ENCODE assay signal across 9 cellular contexts in genomic region chr5:74257645-74258328, GRCh38.
DNase-seq lines count a peak whose midpoint lies in the region; ATAC-seq and TF ChIP-seq lines count a peak whose summit lies in the region.
"Had no signal": no experiment of that assay in that cellular context is flagged by ENCODE, and none has a peak within 500 bp of the region (broad histone marks: within the 10 kb centered on the region; RNA-seq: fewer than 3 reads in every experiment).

No MANE protein-coding gene starts in this region.

- peak; percentile 59 for ATAC-seq in GM18505 (IDR thresholded peaks at IDR 0.05; ENCODE audit: unreplicated experiment)
- no peak for ATAC-seq in activated T-cell treated with anti-CD3 and anti-CD28 coated beads, Interleukin-2, amount 50 U/mL, for 72 hours (replicated peaks in 1 of 2)
- no peak for ATAC-seq in activated CD4-positive, alpha-beta T cell treated with anti-CD3 and anti-CD28 coated beads for 36 hours

- H3K9me3 ChIP-seq in duodenal mucosa (ENCODE audit: control insufficient read depth in 1 of 2, low read length in 2 of 2): no peaks in the 10 kb centered on the region
- no peaks in the 10 kb centered on the region for H3K9me3 ChIP-seq in CD8-positive, alpha-beta memory T cell (ENCODE audit: low read length)

- no peak for TF ChIP-seq CTCF in neural crest cell (conservative IDR thresholded peaks at IDR 0.05)

- no peaks in the 10 kb centered on the region for H3K36me3 Mint-ChIP-seq in neural crest cell (ENCODE audit: low read depth)
- no peaks in the 10 kb centered on the region for H3K36me3 Mint-ChIP-seq in activated T-cell treated with anti-CD3 and anti-CD28 coated beads, Interleukin-2, amount 50 U/mL, for 72 hours (ENCODE audit: insufficient read depth in 2 of 2)
- H3K36me3 Mint-ChIP-seq in CD8-positive, alpha-beta memory T cell: no peaks in the 10 kb centered on the region
- H3K36me3 Mint-ChIP-seq in activated CD4-positive, alpha-beta T cell treated with anti-CD3 and anti-CD28 coated beads for 36 hours (ENCODE audit: low read depth): no peaks in the 10 kb centered on the region

- H3K27me3 Mint-ChIP-seq in neural crest cell (ENCODE audit: low read depth): no peaks in the 10 kb centered on the region
- peaks cover 52% of the 10 kb centered on the region for H3K27me3 Mint-ChIP-seq in activated T-cell treated with anti-CD3 and anti-CD28 coated beads, Interleukin-2, amount 50 U/mL, for 72 hours (ENCODE audit: low read depth)
- peaks cover 6 to 7% of the 10 kb centered on the region in 2 donors for H3K27me3 Mint-ChIP-seq in CD8-positive, alpha-beta memory T cell
- peaks cover 8% of the 10 kb centered on the region for H3K27me3 Mint-ChIP-seq in activated CD4-positive, alpha-beta T cell treated with anti-CD3 and anti-CD28 coated beads for 36 hours

- peak; percentile 27 to 37 for DNase-seq in Kasumi-1 (lab: John Stamatoyannopoulos, UW)
- no peak for DNase-seq in neural crest cell (ENCODE audit: low read depth, low spot score)
- no peak for DNase-seq in activated T-cell treated with anti-CD3 and anti-CD28 coated beads, Interleukin-2, amount 50 U/mL, for 72 hours
- no peak for DNase-seq in CD8-positive, alpha-beta memory T cell
- DNase-seq in activated CD4-positive, alpha-beta T cell treated with anti-CD3 and anti-CD28 coated beads for 36 hours: no peak
- no peak for DNase-seq in activated gamma-delta T cell (lab: John Stamatoyannopoulos, UW)
- DNase-seq: SHP77 had no signal

- intact Hi-C loops in activated CD4-positive, alpha-beta T cell treated with anti-CD3 and anti-CD28 coated beads for 36 hours (cut with DNase I, micrococcal nuclease): no loop called here

- H3K9ac ChIP-seq in duodenal mucosa (ENCODE audit: low read depth in 1 of 2, low read length in 2 of 2): peak overlapping the region in 1 of 2 donors; percentile 13

- TF ChIP-seq POLR2A in GM18505 (IDR thresholded peaks at IDR 0.05; ENCODE audit: borderline replicate concordance, extremely low read depth, insufficient read depth, insufficient read length): no peak

- H3K4me1 Mint-ChIP-seq in neural crest cell: peaks cover 41% of the 10 kb centered on the region
- H3K4me1 Mint-ChIP-seq in activated T-cell treated with anti-CD3 and anti-CD28 coated beads, Interleukin-2, amount 50 U/mL, for 72 hours (ENCODE audit: low read depth): no peaks in the 10 kb centered on the region
- H3K4me1 Mint-ChIP-seq in CD8-positive, alpha-beta memory T cell: no peaks in the 10 kb centered on the region
- no peaks in the 10 kb centered on the region for H3K4me1 Mint-ChIP-seq in activated CD4-positive, alpha-beta T cell treated with anti-CD3 and anti-CD28 coated beads for 36 hours

- peak overlapping the region; percentile 22 for H3K27ac Mint-ChIP-seq in neural crest cell (ENCODE audit: unreplicated experiment)
- no peak overlapping the region for H3K27ac Mint-ChIP-seq in activated T-cell treated with anti-CD3 and anti-CD28 coated beads, Interleukin-2, amount 50 U/mL, for 72 hours
- no peak overlapping the region for H3K27ac Mint-ChIP-seq in CD8-positive, alpha-beta memory T cell
- no peak overlapping the region for H3K27ac Mint-ChIP-seq in activated CD4-positive, alpha-beta T cell treated with anti-CD3 and anti-CD28 coated beads for 36 hours

- POLR2A ChIA-PET in CD8-positive, alpha-beta memory T cell (lab: Charles Lee): no interaction called here
- POLR2A ChIA-PET in activated CD4-positive, alpha-beta T cell treated with anti-CD3 and anti-CD28 coated beads for 36 hours (lab: Charles Lee): no interaction called here

- H3K4me1 ChIP-seq in duodenal mucosa (ENCODE audit: control insufficient read depth in 1 of 2, insufficient read depth in 2 of 2, low read length in 2 of 2): peaks cover 16 to 31% of the 10 kb centered on the region in 2 donors
- no peaks in the 10 kb centered on the region for H3K4me1 ChIP-seq in CD8-positive, alpha-beta memory T cell (ENCODE audit: insufficient read depth, low read length)

- peak overlapping the region; percentile 13 to 26 for H3K4me3 ChIP-seq in duodenal mucosa (ENCODE audit: low read depth in 1 of 2, low read length in 2 of 2)
- H3K4me3 ChIP-seq in CD8-positive, alpha-beta memory T cell (ENCODE audit: low read length): no peak overlapping the region

- H3K27me3 ChIP-seq in duodenal mucosa (ENCODE audit: control insufficient read depth in 1 of 2, insufficient read depth in 2 of 2, low read length in 2 of 2): no peaks in the 10 kb centered on the region
- H3K27me3 ChIP-seq in CD8-positive, alpha-beta memory T cell (ENCODE audit: insufficient read depth, low read length, poor library complexity, severe bottlenecking): no peaks in the 10 kb centered on the region

- CTCF ChIA-PET in CD8-positive, alpha-beta memory T cell (lab: Charles Lee): no interaction called here
- CTCF ChIA-PET in activated CD4-positive, alpha-beta T cell treated with anti-CD3 and anti-CD28 coated beads for 36 hours (lab: Charles Lee): interaction anchor here (0.6 kb wide), 1 partner anchor 358 kb away, joined by 3 read pairs; no protein-coding TSS in a partner anchor

- peak overlapping the region; percentile 25 for H3K27ac ChIP-seq in duodenal mucosa (ENCODE audit: low read depth, low read length)
- no peak overlapping the region for H3K27ac ChIP-seq in CD8-positive, alpha-beta memory T cell (ENCODE audit: low read depth, low read length)

- H3K9me3 Mint-ChIP-seq in neural crest cell: no peaks in the 10 kb centered on the region
- no peaks in the 10 kb centered on the region for H3K9me3 Mint-ChIP-seq in activated T-cell treated with anti-CD3 and anti-CD28 coated beads, Interleukin-2, amount 50 U/mL, for 72 hours
- no peaks in the 10 kb centered on the region for H3K9me3 Mint-ChIP-seq in CD8-positive, alpha-beta memory T cell
- no peaks in the 10 kb centered on the region for H3K9me3 Mint-ChIP-seq in activated CD4-positive, alpha-beta T cell treated with anti-CD3 and anti-CD28 coated beads for 36 hours (ENCODE audit: low read depth)

- no peak overlapping the region for H3K4me3 Mint-ChIP-seq in neural crest cell
- H3K4me3 Mint-ChIP-seq in activated T-cell treated with anti-CD3 and anti-CD28 coated beads, Interleukin-2, amount 50 U/mL, for 72 hours: no peak overlapping the region
- H3K4me3 Mint-ChIP-seq in CD8-positive, alpha-beta memory T cell: no peak overlapping the region
- H3K4me3 Mint-ChIP-seq in activated CD4-positive, alpha-beta T cell treated with anti-CD3 and anti-CD28 coated beads for 36 hours: no peak overlapping the region

- no peaks in the 10 kb centered on the region for H3K36me3 ChIP-seq in duodenal mucosa (ENCODE audit: control insufficient read depth in 1 of 2, insufficient read depth in 2 of 2, low read length in 2 of 2)
- no peaks in the 10 kb centered on the region for H3K36me3 ChIP-seq in CD8-positive, alpha-beta memory T cell (ENCODE audit: insufficient read depth, low read length)

Comparison
In these comparisons a context has a peak if more than half of its experiments do, and no peak if none do; other contexts are left out.
1. DNase-seq: peak in Kasumi-1 (2 of 2); none in neural crest cell (single experiment), activated T-cell treated with anti-CD3 and anti-CD28 coated beads, Interleukin-2, amount 50 U/mL, for 72 hours (0 of 2), CD8-positive, alpha-beta memory T cell (0 of 5), activated CD4-positive, alpha-beta T cell treated with anti-CD3 and anti-CD28 coated beads for 36 hours (single experiment) and activated gamma-delta T cell (single experiment).